22 cellular contexts compared by ENCODE assay signal in the genomic region with DNA sequence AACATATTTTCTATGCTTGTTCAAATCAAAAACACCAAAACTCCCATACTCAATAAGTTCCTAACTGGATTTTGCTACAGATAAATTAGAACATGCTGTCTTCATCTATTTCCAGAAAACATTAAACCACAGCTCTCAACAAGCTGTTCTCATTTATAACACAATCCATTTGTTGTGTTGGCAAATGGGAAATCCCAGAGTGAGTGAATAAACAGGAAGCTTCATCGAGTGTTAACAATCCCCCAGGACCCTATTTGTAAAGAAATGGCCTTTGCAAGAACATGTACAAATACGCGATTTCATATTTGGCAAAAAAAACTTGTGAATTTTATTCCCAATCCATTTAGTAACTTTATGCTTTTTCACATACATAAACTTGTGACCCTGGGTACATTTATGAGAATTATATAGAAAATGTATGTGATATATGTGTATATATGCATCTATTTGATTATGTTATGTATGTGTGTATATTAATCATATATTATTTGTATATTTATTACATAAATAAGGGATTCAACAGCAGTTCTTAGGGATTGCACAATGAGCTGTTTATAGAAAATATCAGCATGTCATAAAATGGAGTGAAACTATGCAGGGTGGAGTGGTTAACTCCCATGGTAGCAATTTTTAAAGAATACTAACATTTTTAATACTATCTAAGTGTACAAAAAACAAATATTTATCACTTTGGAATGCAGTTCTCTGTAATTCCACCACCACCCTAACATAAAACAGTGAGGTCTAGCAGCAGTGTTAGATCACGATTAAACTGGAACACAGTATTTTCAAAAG.
A peak's percentile ranks its signal among the peaks of the same experiment; 100 is the strongest.
DNase-seq lines count a peak whose midpoint lies in the region; ATAC-seq and TF ChIP-seq lines count a peak whose summit lies in the region.
"Had no signal": no experiment of that assay in that cellular context is flagged by ENCODE, and none has a peak within 500 bp of the region (broad histone marks: within the 10 kb centered on the region; RNA-seq: fewer than 3 reads in every experiment).

No MANE protein-coding gene starts in this region.

- no peaks in the 10 kb centered on the region for H3K9me3 ChIP-seq in hepatocyte (ENCODE audit: low read depth)
- H3K9me3 ChIP-seq in upper lobe of right lung, result no peaks in the 10 kb centered on the region
- H3K9me3 ChIP-seq in PC-9 (ENCODE audit: insufficient read depth, low read depth), result no peaks in the 10 kb centered on the region
- H3K9me3 ChIP-seq: adrenal gland, right lobe of liver, stomach had no signal

- no peaks in the 10 kb centered on the region for H3F3A ChIP-seq in PC-9 (ENCODE audit: insufficient read depth, low read depth)

- WGBS in hepatocyte (ENCODE audit: low lambda C conversion rate, missing lambda C conversion rate), result 63% methylated on average over 4 of the region's 4 CpGs

- H3K4me2 ChIP-seq in hepatocyte, result no peak overlapping the region
- H3K4me2 ChIP-seq in PC-9, result no peak overlapping the region

- H3K27me3 ChIP-seq in hepatocyte, result no peaks in the 10 kb centered on the region
- H3K27me3 ChIP-seq in upper lobe of right lung, result no peaks in the 10 kb centered on the region
- no peaks in the 10 kb centered on the region for H3K27me3 ChIP-seq in PC-9 (ENCODE audit: insufficient read depth, low read depth)
- H3K27me3 ChIP-seq: adrenal gland, foreskin keratinocyte, right lobe of liver, stomach had no signal

- H3K4me1 ChIP-seq in hepatocyte (ENCODE audit: insufficient read depth), result no peaks in the 10 kb centered on the region
- no peaks in the 10 kb centered on the region for H3K4me1 ChIP-seq in upper lobe of right lung
- H3K4me1 ChIP-seq in PC-9 (replicated peaks; ENCODE audit: insufficient read depth), result no peaks in the 10 kb centered on the region
- H3K4me1 ChIP-seq: adrenal gland, foreskin keratinocyte, right lobe of liver, stomach had no signal

- no peak overlapping the region for H3K27ac ChIP-seq in hepatocyte
- H3K27ac ChIP-seq in upper lobe of right lung, result peak overlapping the region; percentile 0
- no peak overlapping the region for H3K27ac ChIP-seq in PC-9
- H3K27ac ChIP-seq: adrenal gland, foreskin keratinocyte, right lobe of liver had no signal

- CTCF ChIA-PET in PC-9 (lab: Charles Lee), result no interaction called here

- H3K9me2 ChIP-seq in hepatocyte (replicated peaks; ENCODE audit: insufficient read depth) (no peaks in the 10 kb centered on the region), PC-9 (ENCODE audit: insufficient read depth) (no peaks in the 10 kb centered on the region)

- intact Hi-C loops in upper lobe of right lung (cut with DNase I) (no loop called here), PC-9 (cut with micrococcal nuclease; ENCODE audit: unreplicated experiment) (no loop called here)

- TF ChIP-seq CTCF in hepatocyte (IDR thresholded peaks at IDR 0.05; ENCODE audit: poor library complexity) (no peak), upper lobe of right lung (IDR thresholded peaks at IDR 0.05) (no peak), PC-9 (conservative IDR thresholded peaks at IDR 0.05) (no peak)

- H3K36me3 ChIP-seq in hepatocyte (replicated peaks; ENCODE audit: insufficient read depth, low read depth) (no peaks in the 10 kb centered on the region), upper lobe of right lung (no peaks in the 10 kb centered on the region), PC-9 (ENCODE audit: low read depth) (no peaks in the 10 kb centered on the region)
- H3K36me3 ChIP-seq: adrenal gland, right lobe of liver, stomach had no signal

- POLR2A ChIA-PET in PC-9 (lab: Charles Lee; ENCODE audit: unreplicated experiment), result no interaction called here

- H3K79me2 ChIP-seq in hepatocyte, result no peaks in the 10 kb centered on the region
- H3K79me2 ChIP-seq in PC-9 (ENCODE audit: low read depth), result no peaks in the 10 kb centered on the region

- no TSS peak for BruUV-seq in PC-9 (replicated peaks; lab: Mats Ljungman, UMichigan)

- H2AFZ ChIP-seq in hepatocyte (no peak overlapping the region), PC-9 (no peak overlapping the region)

- DNase-seq in GM04503 (ENCODE audit: low read depth), result peak; percentile 50
- peak; percentile 19 for DNase-seq in dermis blood vessel endothelial cell
- peak; percentile 7 for DNase-seq in hepatocyte (ENCODE audit: low spot score)
- DNase-seq in upper lobe of right lung, result no peak
- DNase-seq in PC-9, result no peak
- DNase-seq: adrenal gland; effector memory CD4-positive, alpha-beta T cell; foreskin keratinocyte; KG1; NCI-H2081 treated with DMSO at 0.1 percent for 48 hours; NCI-H526 treated with DMSO at 0.1 percent for 48 hours; nucleus accumbens; PC-3; right lobe of liver; stimulated activated CD4-positive, alpha-beta T cell treated with anti-CD3 and anti-CD28 coated beads, Interleukin-2, amount 100 ng/mL, for 24 hours; stomach; T-helper 9 cell had no signal

- H3K4me3 ChIP-seq in hepatocyte (no peak overlapping the region), upper lobe of right lung (no peak overlapping the region), PC-9 (no peak overlapping the region)
- H3K4me3 ChIP-seq: adrenal gland, right lobe of liver, stomach had no signal

- H4K20me1 ChIP-seq in hepatocyte (ENCODE audit: insufficient read depth, poor library complexity, severe bottlenecking) (no peaks in the 10 kb centered on the region), PC-9 (ENCODE audit: insufficient read depth) (no peaks in the 10 kb centered on the region)

- ATAC-seq in upper lobe of right lung, result no peak
- ATAC-seq in HG02610 (IDR thresholded peaks at IDR 0.05; ENCODE audit: unreplicated experiment), result no peak
- no peak for ATAC-seq in HG02938 (IDR thresholded peaks at IDR 0.05; ENCODE audit: unreplicated experiment)
- ATAC-seq: activated CD4-positive, CD25-positive, alpha-beta regulatory T cell treated with anti-CD3 and anti-CD28 coated beads, Interleukin-2, amount 50 U/mL, for 24 hours; foreskin keratinocyte; left lobe of liver; PC-3; right lobe of liver; SK-N-SH treated with all-trans-retinoic acid at 6 μM for 48 hours had no signal

Comparison
In these comparisons a context has a peak if more than half of its experiments do, and no peak if none do; other contexts are left out.
1. DNase-seq: peak in GM04503 (single experiment), dermis blood vessel endothelial cell (single experiment) and hepatocyte (single experiment); none in upper lobe of right lung (single experiment) and PC-9 (0 of 2).